1 cellular context compared by ENCODE assay signal in the genomic region with DNA sequence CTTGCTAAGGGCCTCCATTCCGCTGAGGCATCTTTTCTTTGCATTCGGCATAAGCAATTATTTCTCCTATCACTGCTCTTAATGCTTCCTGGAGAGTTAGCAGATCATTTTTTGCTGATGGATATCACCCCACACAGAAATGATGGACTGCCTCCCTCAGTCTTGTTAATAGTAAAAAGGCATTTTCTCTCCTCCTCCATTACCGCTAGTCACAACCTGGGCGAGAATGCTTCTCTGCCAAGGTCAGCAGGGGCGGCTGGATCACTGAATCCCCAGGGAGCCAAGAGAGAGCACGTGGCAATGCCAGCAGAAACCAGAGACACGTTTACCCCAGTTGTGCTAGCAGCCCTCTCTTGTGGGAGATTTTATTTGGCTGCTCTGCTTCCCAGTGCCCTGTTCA.
TF ChIP-seq lines count a peak whose summit lies in the region.

No MANE protein-coding gene starts in this region.

TF ChIP-seq in HepG2, 621 proteins besides CTCF, POLR2A, EP300 and RAD21 (continued from another document):
- TF ChIP-seq, protein P1, sequence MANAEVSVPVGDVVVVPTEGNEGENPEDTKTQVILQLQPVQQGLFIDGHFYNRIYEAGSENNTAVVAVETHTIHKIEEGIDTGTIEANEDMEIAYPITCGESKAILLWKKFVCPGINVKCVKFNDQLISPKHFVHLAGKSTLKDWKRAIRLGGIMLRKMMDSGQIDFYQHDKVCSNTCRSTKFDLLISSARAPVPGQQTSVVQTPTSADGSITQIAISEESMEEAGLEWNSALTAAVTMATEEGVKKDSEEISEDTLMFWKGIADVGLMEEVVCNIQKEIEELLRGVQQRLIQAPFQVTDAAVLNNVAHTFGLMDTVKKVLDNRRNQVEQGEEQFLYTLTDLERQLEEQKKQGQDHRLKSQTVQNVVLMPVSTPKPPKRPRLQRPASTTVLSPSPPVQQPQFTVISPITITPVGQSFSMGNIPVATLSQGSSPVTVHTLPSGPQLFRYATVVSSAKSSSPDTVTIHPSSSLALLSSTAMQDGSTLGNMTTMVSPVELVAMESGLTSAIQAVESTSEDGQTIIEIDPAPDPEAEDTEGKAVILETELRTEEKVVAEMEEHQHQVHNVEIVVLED (CRISPR knock-in tag; IDR thresholded peaks at IDR 0.05; ENCODE audit: borderline replicate concordance), result no peak
- TF ChIP-seq ZMAT3 (CRISPR knock-in tag; conservative IDR thresholded peaks at IDR 0.05), result no peak
- TF ChIP-seq ZMYM3 (CRISPR knock-in tag; IDR thresholded peaks at IDR 0.05), result no peak
- TF ChIP-seq, protein P2, sequence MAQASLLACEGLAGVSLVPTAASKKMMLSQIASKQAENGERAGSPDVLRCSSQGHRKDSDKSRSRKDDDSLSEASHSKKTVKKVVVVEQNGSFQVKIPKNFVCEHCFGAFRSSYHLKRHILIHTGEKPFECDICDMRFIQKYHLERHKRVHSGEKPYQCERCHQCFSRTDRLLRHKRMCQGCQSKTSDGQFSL (CRISPR knock-in tag; IDR thresholded peaks at IDR 0.05), result no peak
- TF ChIP-seq ZNF205 (CRISPR knock-in tag; IDR thresholded peaks at IDR 0.05), result no peak
- TF ChIP-seq, protein P3, sequence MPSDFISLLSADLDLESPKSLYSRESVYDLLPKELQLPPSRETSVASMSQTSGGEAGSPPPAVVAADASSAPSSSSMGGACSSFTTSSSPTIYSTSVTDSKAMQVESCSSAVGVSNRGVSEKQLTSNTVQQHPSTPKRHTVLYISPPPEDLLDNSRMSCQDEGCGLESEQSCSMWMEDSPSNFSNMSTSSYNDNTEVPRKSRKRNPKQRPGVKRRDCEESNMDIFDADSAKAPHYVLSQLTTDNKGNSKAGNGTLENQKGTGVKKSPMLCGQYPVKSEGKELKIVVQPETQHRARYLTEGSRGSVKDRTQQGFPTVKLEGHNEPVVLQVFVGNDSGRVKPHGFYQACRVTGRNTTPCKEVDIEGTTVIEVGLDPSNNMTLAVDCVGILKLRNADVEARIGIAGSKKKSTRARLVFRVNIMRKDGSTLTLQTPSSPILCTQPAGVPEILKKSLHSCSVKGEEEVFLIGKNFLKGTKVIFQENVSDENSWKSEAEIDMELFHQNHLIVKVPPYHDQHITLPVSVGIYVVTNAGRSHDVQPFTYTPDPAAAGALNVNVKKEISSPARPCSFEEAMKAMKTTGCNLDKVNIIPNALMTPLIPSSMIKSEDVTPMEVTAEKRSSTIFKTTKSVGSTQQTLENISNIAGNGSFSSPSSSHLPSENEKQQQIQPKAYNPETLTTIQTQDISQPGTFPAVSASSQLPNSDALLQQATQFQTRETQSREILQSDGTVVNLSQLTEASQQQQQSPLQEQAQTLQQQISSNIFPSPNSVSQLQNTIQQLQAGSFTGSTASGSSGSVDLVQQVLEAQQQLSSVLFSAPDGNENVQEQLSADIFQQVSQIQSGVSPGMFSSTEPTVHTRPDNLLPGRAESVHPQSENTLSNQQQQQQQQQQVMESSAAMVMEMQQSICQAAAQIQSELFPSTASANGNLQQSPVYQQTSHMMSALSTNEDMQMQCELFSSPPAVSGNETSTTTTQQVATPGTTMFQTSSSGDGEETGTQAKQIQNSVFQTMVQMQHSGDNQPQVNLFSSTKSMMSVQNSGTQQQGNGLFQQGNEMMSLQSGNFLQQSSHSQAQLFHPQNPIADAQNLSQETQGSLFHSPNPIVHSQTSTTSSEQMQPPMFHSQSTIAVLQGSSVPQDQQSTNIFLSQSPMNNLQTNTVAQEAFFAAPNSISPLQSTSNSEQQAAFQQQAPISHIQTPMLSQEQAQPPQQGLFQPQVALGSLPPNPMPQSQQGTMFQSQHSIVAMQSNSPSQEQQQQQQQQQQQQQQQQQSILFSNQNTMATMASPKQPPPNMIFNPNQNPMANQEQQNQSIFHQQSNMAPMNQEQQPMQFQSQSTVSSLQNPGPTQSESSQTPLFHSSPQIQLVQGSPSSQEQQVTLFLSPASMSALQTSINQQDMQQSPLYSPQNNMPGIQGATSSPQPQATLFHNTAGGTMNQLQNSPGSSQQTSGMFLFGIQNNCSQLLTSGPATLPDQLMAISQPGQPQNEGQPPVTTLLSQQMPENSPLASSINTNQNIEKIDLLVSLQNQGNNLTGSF (CRISPR knock-in tag; IDR thresholded peaks at IDR 0.05), result no peak
- TF ChIP-seq ZNF430 (CRISPR knock-in tag; IDR thresholded peaks at IDR 0.05), result no peak
- TF ChIP-seq, protein P4, sequence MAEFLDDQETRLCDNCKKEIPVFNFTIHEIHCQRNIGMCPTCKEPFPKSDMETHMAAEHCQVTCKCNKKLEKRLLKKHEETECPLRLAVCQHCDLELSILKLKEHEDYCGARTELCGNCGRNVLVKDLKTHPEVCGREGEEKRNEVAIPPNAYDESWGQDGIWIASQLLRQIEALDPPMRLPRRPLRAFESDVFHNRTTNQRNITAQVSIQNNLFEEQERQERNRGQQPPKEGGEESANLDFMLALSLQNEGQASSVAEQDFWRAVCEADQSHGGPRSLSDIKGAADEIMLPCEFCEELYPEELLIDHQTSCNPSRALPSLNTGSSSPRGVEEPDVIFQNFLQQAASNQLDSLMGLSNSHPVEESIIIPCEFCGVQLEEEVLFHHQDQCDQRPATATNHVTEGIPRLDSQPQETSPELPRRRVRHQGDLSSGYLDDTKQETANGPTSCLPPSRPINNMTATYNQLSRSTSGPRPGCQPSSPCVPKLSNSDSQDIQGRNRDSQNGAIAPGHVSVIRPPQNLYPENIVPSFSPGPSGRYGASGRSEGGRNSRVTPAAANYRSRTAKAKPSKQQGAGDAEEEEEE (CRISPR knock-in tag; IDR thresholded peaks at IDR 0.05; ENCODE audit: borderline replicate concordance), result no peak
- TF ChIP-seq, protein P5, sequence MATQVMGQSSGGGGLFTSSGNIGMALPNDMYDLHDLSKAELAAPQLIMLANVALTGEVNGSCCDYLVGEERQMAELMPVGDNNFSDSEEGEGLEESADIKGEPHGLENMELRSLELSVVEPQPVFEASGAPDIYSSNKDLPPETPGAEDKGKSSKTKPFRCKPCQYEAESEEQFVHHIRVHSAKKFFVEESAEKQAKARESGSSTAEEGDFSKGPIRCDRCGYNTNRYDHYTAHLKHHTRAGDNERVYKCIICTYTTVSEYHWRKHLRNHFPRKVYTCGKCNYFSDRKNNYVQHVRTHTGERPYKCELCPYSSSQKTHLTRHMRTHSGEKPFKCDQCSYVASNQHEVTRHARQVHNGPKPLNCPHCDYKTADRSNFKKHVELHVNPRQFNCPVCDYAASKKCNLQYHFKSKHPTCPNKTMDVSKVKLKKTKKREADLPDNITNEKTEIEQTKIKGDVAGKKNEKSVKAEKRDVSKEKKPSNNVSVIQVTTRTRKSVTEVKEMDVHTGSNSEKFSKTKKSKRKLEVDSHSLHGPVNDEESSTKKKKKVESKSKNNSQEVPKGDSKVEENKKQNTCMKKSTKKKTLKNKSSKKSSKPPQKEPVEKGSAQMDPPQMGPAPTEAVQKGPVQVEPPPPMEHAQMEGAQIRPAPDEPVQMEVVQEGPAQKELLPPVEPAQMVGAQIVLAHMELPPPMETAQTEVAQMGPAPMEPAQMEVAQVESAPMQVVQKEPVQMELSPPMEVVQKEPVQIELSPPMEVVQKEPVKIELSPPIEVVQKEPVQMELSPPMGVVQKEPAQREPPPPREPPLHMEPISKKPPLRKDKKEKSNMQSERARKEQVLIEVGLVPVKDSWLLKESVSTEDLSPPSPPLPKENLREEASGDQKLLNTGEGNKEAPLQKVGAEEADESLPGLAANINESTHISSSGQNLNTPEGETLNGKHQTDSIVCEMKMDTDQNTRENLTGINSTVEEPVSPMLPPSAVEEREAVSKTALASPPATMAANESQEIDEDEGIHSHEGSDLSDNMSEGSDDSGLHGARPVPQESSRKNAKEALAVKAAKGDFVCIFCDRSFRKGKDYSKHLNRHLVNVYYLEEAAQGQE (IDR thresholded peaks at IDR 0.05; ENCODE audit: borderline replicate concordance in 1 of 2, low read depth in 1 of 2, low read length in 2 of 2), result no peak
- TF ChIP-seq, protein P6, sequence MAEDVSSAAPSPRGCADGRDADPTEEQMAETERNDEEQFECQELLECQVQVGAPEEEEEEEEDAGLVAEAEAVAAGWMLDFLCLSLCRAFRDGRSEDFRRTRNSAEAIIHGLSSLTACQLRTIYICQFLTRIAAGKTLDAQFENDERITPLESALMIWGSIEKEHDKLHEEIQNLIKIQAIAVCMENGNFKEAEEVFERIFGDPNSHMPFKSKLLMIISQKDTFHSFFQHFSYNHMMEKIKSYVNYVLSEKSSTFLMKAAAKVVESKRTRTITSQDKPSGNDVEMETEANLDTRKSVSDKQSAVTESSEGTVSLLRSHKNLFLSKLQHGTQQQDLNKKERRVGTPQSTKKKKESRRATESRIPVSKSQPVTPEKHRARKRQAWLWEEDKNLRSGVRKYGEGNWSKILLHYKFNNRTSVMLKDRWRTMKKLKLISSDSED (CRISPR knock-in tag; IDR thresholded peaks at IDR 0.05), result no peak
- TF ChIP-seq, protein P7, sequence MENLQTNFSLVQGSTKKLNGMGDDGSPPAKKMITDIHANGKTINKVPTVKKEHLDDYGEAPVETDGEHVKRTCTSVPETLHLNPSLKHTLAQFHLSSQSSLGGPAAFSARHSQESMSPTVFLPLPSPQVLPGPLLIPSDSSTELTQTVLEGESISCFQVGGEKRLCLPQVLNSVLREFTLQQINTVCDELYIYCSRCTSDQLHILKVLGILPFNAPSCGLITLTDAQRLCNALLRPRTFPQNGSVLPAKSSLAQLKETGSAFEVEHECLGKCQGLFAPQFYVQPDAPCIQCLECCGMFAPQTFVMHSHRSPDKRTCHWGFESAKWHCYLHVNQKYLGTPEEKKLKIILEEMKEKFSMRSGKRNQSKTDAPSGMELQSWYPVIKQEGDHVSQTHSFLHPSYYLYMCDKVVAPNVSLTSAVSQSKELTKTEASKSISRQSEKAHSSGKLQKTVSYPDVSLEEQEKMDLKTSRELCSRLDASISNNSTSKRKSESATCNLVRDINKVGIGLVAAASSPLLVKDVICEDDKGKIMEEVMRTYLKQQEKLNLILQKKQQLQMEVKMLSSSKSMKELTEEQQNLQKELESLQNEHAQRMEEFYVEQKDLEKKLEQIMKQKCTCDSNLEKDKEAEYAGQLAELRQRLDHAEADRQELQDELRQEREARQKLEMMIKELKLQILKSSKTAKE (CRISPR knock-in tag; IDR thresholded peaks at IDR 0.05; ENCODE audit: borderline replicate concordance), result no peak
- no peak for TF ChIP-seq KLF12 (CRISPR knock-in tag; IDR thresholded peaks at IDR 0.05; ENCODE audit: borderline replicate concordance)
- no peak for TF ChIP-seq ZSCAN9 (CRISPR knock-in tag; IDR thresholded peaks at IDR 0.05; ENCODE audit: borderline replicate concordance)
